ENCODE assay signal across 8 cellular contexts in the genomic region with DNA sequence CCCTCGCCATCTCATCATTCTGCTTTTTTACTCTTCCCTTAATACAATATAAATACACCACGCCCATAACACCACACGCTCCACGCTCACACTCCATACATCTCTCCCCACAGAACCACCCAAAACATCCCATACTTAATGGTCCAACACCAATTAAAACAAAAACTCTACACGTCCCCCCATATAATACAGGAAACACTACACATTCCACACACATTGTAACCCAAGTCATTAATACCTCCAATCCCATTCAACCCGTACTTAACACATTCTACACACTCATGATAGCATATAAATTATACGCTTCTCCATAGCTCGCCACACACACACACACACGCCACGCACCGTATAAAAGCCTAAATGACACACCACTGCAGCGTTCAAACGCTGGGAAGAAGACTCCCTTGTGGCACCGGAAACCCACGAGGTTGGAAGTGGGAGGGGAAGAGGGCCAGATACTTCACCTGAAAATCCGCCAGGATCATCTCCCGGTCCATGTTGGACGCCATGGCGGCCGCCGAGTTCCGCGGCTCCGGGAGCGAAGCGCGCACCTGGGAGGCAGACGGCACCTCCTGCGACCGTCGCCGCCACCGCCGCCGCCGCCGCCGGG. TPM values are rescaled to one million over a fixed set of nuclear protein-coding genes. Genes with fewer than 3 reads are reported as not detected.
A peak's percentile ranks its signal among the peaks of the same experiment; 100 is the strongest.
DNase-seq lines count a peak whose midpoint lies in the region; ATAC-seq, FAIRE-seq and TF ChIP-seq lines count a peak whose summit lies in the region.

No MANE protein-coding gene starts in this region.

- TF ChIP-seq CTCF in AG10803 (conservative IDR thresholded peaks at IDR 0.05; ENCODE audit: low read length) (no peak), GM10266 (IDR thresholded peaks at IDR 0.05; ENCODE audit: control insufficient read depth, insufficient read depth, low read depth, missing control alignments) (no peak), WTC11 (IDR thresholded peaks at IDR 0.05) (no peak), fibroblast of pulmonary artery (IDR thresholded peaks at IDR 0.05; ENCODE audit: low read length, missing control alignments) (no peak), osteoblast (IDR thresholded peaks at IDR 0.05; ENCODE audit: extremely low read depth, low read depth, low read length) (no peak)

- H3K9me3 Mint-ChIP-seq in WTC11: no peaks in the 10 kb centered on the region

- peak; percentile 15; the same call in 1 of the 2 replicates for ATAC-seq in WTC11

- no peaks in the 10 kb centered on the region for H3K36me3 ChIP-seq in osteoblast (ENCODE audit: insufficient read depth, low read length)

- no peaks in the 10 kb centered on the region for H3K36me3 Mint-ChIP-seq in WTC11

- peak overlapping the region; percentile 87 for H3K4me3 Mint-ChIP-seq in WTC11

- H4K20me1 ChIP-seq in osteoblast (ENCODE audit: insufficient read depth, low read length): no peaks in the 10 kb centered on the region

- peak overlapping the region; percentile 91 for H3K4me2 ChIP-seq in osteoblast (ENCODE audit: insufficient read depth, low read length)

- H3K9me3 ChIP-seq in osteoblast (ENCODE audit: low read depth, low read length): no peaks in the 10 kb centered on the region

- POLR2A ChIA-PET in WTC11 (lab: Charles Lee): no interaction called here

- peak; percentile 54 for DNase-seq in AG10803 (ENCODE audit: low read depth)
- peak; percentile 34 for DNase-seq in GM10266 (ENCODE audit: extremely low spot score)
- DNase-seq in HuH-7.5 (ENCODE audit: low spot score): peak; percentile 53
- DNase-seq in WTC11 (ENCODE audit: low spot score): no peak
- DNase-seq in fibroblast of pulmonary artery (ENCODE audit: low read depth): peak; percentile 32
- DNase-seq in osteoblast (ENCODE audit: insufficient read length, low spot score, missing footprints): peak; percentile 85
- no peak for DNase-seq in urothelium cell line (ENCODE audit: low spot score)
- DNase-seq in NCI-H1436 treated with DMSO at 0.1 percent for 48 hours (lab: John Stamatoyannopoulos, UW): no peak

- no peaks in the 10 kb centered on the region for H3K27me3 ChIP-seq in osteoblast (ENCODE audit: insufficient read depth, low read length)

- FAIRE-seq in urothelium cell line (lab: Jason Lieb, UNC): no peak

- H3K4me1 ChIP-seq in osteoblast (ENCODE audit: insufficient read depth, low read length): peaks cover 6% of the 10 kb centered on the region

- H3K4me3 ChIP-seq in AG10803 (ENCODE audit: low read length) (peak overlapping the region; percentile 90), fibroblast of pulmonary artery (replicated peaks; ENCODE audit: low read depth, low read length) (peak overlapping the region; percentile 95), osteoblast (ENCODE audit: insufficient read depth, low read length) (peak overlapping the region; percentile 84)

- H3K4me1 Mint-ChIP-seq in WTC11: peaks cover 14% of the 10 kb centered on the region

- peak overlapping the region; percentile 64 for H3K27ac Mint-ChIP-seq in WTC11

- H3K27ac ChIP-seq in osteoblast (ENCODE audit: low read depth, low read length): peak overlapping the region; percentile 37

- H2AFZ ChIP-seq in osteoblast (ENCODE audit: low read length): peak overlapping the region; percentile 80

- H3K79me2 ChIP-seq in osteoblast (ENCODE audit: insufficient read depth, low read length): peaks cover 51% of the 10 kb centered on the region

- H3K27me3 Mint-ChIP-seq in WTC11 (ENCODE audit: low read depth): peaks cover 13% of the 10 kb centered on the region

- CTCF ChIA-PET in WTC11 (lab: Charles Lee): no interaction called here

TF ChIP-seq in WTC11, 78 proteins besides CTCF, POLR2A, EP300 and RAD21 (continues in another document):
- TF ChIP-seq TEAD1 (CRISPR knock-in tag; IDR thresholded peaks at IDR 0.05): no peak
- no peak for TF ChIP-seq NFATC4 (CRISPR knock-in tag; IDR thresholded peaks at IDR 0.05)
- TF ChIP-seq TP53 (CRISPR knock-in tag; IDR thresholded peaks at IDR 0.05): no peak
- no peak for TF ChIP-seq ZNF138 (CRISPR knock-in tag; conservative IDR thresholded peaks at IDR 0.05)
- no peak for TF ChIP-seq MYBL2 (CRISPR knock-in tag; IDR thresholded peaks at IDR 0.05)
- TF ChIP-seq ZNF423 (CRISPR knock-in tag; IDR thresholded peaks at IDR 0.05): no peak
- no peak for TF ChIP-seq CREB1 (CRISPR knock-in tag; IDR thresholded peaks at IDR 0.05)
- TF ChIP-seq, protein P1, sequence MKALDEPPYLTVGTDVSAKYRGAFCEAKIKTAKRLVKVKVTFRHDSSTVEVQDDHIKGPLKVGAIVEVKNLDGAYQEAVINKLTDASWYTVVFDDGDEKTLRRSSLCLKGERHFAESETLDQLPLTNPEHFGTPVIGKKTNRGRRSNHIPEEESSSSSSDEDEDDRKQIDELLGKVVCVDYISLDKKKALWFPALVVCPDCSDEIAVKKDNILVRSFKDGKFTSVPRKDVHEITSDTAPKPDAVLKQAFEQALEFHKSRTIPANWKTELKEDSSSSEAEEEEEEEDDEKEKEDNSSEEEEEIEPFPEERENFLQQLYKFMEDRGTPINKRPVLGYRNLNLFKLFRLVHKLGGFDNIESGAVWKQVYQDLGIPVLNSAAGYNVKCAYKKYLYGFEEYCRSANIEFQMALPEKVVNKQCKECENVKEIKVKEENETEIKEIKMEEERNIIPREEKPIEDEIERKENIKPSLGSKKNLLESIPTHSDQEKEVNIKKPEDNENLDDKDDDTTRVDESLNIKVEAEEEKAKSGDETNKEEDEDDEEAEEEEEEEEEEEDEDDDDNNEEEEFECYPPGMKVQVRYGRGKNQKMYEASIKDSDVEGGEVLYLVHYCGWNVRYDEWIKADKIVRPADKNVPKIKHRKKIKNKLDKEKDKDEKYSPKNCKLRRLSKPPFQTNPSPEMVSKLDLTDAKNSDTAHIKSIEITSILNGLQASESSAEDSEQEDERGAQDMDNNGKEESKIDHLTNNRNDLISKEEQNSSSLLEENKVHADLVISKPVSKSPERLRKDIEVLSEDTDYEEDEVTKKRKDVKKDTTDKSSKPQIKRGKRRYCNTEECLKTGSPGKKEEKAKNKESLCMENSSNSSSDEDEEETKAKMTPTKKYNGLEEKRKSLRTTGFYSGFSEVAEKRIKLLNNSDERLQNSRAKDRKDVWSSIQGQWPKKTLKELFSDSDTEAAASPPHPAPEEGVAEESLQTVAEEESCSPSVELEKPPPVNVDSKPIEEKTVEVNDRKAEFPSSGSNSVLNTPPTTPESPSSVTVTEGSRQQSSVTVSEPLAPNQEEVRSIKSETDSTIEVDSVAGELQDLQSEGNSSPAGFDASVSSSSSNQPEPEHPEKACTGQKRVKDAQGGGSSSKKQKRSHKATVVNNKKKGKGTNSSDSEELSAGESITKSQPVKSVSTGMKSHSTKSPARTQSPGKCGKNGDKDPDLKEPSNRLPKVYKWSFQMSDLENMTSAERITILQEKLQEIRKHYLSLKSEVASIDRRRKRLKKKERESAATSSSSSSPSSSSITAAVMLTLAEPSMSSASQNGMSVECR (CRISPR knock-in tag; IDR thresholded peaks at IDR 0.05; ENCODE audit: borderline replicate concordance): no peak
- TF ChIP-seq, protein P2, sequence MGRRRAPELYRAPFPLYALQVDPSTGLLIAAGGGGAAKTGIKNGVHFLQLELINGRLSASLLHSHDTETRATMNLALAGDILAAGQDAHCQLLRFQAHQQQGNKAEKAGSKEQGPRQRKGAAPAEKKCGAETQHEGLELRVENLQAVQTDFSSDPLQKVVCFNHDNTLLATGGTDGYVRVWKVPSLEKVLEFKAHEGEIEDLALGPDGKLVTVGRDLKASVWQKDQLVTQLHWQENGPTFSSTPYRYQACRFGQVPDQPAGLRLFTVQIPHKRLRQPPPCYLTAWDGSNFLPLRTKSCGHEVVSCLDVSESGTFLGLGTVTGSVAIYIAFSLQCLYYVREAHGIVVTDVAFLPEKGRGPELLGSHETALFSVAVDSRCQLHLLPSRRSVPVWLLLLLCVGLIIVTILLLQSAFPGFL (CRISPR knock-in tag; IDR thresholded peaks at IDR 0.05; ENCODE audit: borderline replicate concordance): no peak
- no peak for TF ChIP-seq MXD4 (CRISPR knock-in tag; IDR thresholded peaks at IDR 0.05; ENCODE audit: borderline replicate concordance)
- no peak for TF ChIP-seq SMAD4 (CRISPR knock-in tag; IDR thresholded peaks at IDR 0.05)
- TF ChIP-seq, protein P3, sequence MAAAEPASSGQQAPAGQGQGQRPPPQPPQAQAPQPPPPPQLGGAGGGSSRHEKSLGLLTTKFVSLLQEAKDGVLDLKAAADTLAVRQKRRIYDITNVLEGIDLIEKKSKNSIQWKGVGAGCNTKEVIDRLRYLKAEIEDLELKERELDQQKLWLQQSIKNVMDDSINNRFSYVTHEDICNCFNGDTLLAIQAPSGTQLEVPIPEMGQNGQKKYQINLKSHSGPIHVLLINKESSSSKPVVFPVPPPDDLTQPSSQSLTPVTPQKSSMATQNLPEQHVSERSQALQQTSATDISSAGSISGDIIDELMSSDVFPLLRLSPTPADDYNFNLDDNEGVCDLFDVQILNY (CRISPR knock-in tag; IDR thresholded peaks at IDR 0.05): no peak
- TF ChIP-seq, protein P4, sequence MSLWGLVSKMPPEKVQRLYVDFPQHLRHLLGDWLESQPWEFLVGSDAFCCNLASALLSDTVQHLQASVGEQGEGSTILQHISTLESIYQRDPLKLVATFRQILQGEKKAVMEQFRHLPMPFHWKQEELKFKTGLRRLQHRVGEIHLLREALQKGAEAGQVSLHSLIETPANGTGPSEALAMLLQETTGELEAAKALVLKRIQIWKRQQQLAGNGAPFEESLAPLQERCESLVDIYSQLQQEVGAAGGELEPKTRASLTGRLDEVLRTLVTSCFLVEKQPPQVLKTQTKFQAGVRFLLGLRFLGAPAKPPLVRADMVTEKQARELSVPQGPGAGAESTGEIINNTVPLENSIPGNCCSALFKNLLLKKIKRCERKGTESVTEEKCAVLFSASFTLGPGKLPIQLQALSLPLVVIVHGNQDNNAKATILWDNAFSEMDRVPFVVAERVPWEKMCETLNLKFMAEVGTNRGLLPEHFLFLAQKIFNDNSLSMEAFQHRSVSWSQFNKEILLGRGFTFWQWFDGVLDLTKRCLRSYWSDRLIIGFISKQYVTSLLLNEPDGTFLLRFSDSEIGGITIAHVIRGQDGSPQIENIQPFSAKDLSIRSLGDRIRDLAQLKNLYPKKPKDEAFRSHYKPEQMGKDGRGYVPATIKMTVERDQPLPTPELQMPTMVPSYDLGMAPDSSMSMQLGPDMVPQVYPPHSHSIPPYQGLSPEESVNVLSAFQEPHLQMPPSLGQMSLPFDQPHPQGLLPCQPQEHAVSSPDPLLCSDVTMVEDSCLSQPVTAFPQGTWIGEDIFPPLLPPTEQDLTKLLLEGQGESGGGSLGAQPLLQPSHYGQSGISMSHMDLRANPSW (CRISPR knock-in tag; conservative IDR thresholded peaks at IDR 0.05; ENCODE audit: low read depth): no peak

RNA-seq across cellular contexts. Expression of a gene that starts 0.7 kb away (rescaled TPM):
- 50.4 to 53.5 TPM (median 53.5 TPM) in 3 replicates for total RNA-seq in WTC11 (2021)
- 40.5 and 52.2 TPM in 2 replicates for total RNA-seq in osteoblast

RNA-seq across cellular contexts. Expression of a gene that starts 10.6 kb away (rescaled TPM):
- total RNA-seq in WTC11 (2021): 0.11 to 0.14 TPM in 2 of 3 replicates, not detected in the other
- total RNA-seq in osteoblast: 18.9 and 34.4 TPM in 2 replicates

Comparison
In these comparisons a context has a peak if more than half of its experiments do, and no peak if none do; other contexts are left out.
1. DNase-seq: peak in AG10803 (single experiment), GM10266 (single experiment), HuH-7.5 (single experiment), fibroblast of pulmonary artery (single experiment) and osteoblast (single experiment); none in WTC11 (single experiment), urothelium cell line (single experiment) and NCI-H1436 treated with DMSO at 0.1 percent for 48 hours (single experiment).
2. RNA of a gene that starts 10.6 kb away (total RNA-seq): 18.9 to 34.4 TPM in osteoblast; 0.11 to 0.14 TPM in WTC11; every median in the first group is over 10 times any median in the second.
3. Peak in every context shown above with its lines, with median percentiles within 50 percentile points of each other: H3K4me3 ChIP-seq.